ENCODE assay signal across 26 cellular contexts in genomic region chr15:69797051-69797595, GRCh38.
"Had no signal": no experiment of that assay in that cellular context is flagged by ENCODE, and none has a peak within 500 bp of the region (broad histone marks: within the 10 kb centered on the region; RNA-seq: fewer than 3 reads in every experiment).

No MANE protein-coding gene starts in this region.

- H3K27me3 Mint-ChIP-seq: activated CD4-positive, alpha-beta T cell treated with anti-CD3 and anti-CD28 coated beads for 36 hours had no signal

- H3K4me3 Mint-ChIP-seq: activated B cell treated with CpG ODN at 0.5 μM for 24 hours; activated CD4-positive, alpha-beta T cell treated with anti-CD3 and anti-CD28 coated beads for 36 hours; activated CD8-positive, alpha-beta T cell treated with anti-CD3 and anti-CD28 coated beads, Interleukin-2, amount 10 ng/mL, durations not matched to agents 7 days and 5 days; activated naive CD4-positive, alpha-beta T cell treated with anti-CD3 and anti-CD28 coated beads, Interleukin-2, amount 10 ng/mL, durations not matched to agents 7 days and 5 days; naive thymus-derived CD4-positive, alpha-beta T cell; stimulated activated naive CD8-positive, alpha-beta T cell treated with anti-CD3 and anti-CD28 coated beads, Interleukin-15, Interleukin-2, amounts not matched to agents 100 ng/mL and 50 ng/mL, for 24 hours; T-helper 2 cell treated with Interferon-gamma antibody and Interleukin-4, amounts not matched to agents 5 μg/mL and 100 μg/mL, for 36 hours had no signal

- H3K27ac Mint-ChIP-seq: activated B cell treated with CpG ODN at 0.5 μM for 24 hours; activated CD4-positive, alpha-beta T cell treated with anti-CD3 and anti-CD28 coated beads for 36 hours; activated CD8-positive, alpha-beta T cell treated with anti-CD3 and anti-CD28 coated beads, Interleukin-2, amount 10 ng/mL, durations not matched to agents 7 days and 5 days; activated naive CD4-positive, alpha-beta T cell treated with anti-CD3 and anti-CD28 coated beads, Interleukin-2, amount 10 ng/mL, durations not matched to agents 7 days and 5 days; T-helper 2 cell treated with Interferon-gamma antibody and Interleukin-4, amounts not matched to agents 5 μg/mL and 100 μg/mL, for 36 hours had no signal

- H3K4me3 ChIP-seq: colonic mucosa, dorsolateral prefrontal cortex, thoracic aorta, upper lobe of left lung, vagina had no signal

- H3K36me3 Mint-ChIP-seq: activated naive CD4-positive, alpha-beta T cell treated with anti-CD3 and anti-CD28 coated beads, Interleukin-2, amount 10 ng/mL, durations not matched to agents 7 days and 5 days had no signal

- H3K9me3 ChIP-seq: colonic mucosa, thoracic aorta, upper lobe of left lung, vagina had no signal

- H3K27me3 ChIP-seq: colonic mucosa, dorsolateral prefrontal cortex, upper lobe of left lung, vagina had no signal

- ATAC-seq: activated CD4-positive, alpha-beta T cell treated with anti-CD3 and anti-CD28 coated beads for 36 hours; activated CD8-positive, alpha-beta T cell treated with anti-CD3 and anti-CD28 coated beads, Interleukin-2, amount 10 ng/mL, durations not matched to agents 7 days and 5 days; esophagus mucosa; left colon; naive thymus-derived CD4-positive, alpha-beta T cell; right cardiac atrium had no signal

- H3K4me1 ChIP-seq: colonic mucosa had no signal

- H3K36me3 ChIP-seq: colonic mucosa, thoracic aorta, upper lobe of left lung, vagina had no signal

- H3K27ac ChIP-seq: colonic mucosa, dorsolateral prefrontal cortex, vagina had no signal

- DNase-seq: activated B cell treated with CpG ODN at 0.5 μM for 24 hours; activated CD4-positive, alpha-beta T cell treated with anti-CD3 and anti-CD28 coated beads for 36 hours; activated CD8-positive, alpha-beta T cell treated with anti-CD3 and anti-CD28 coated beads, Interleukin-2, amount 10 ng/mL, durations not matched to agents 7 days and 5 days; activated effector memory CD4-positive, alpha-beta T cell treated with anti-CD3 and anti-CD28 coated beads, Interleukin-2, amount 50 U/mL, for 16 hours; activated naive CD4-positive, alpha-beta T cell treated with anti-CD3 and anti-CD28 coated beads, Interleukin-2, amount 10 ng/mL, durations not matched to agents 7 days and 5 days; amniotic stem cell; cerebellar nuclear complex; colonic mucosa; dorsolateral prefrontal cortex; effector memory CD4-positive, alpha-beta T cell; foreskin fibroblast; head of caudate nucleus; hippocampal formation; kidney; left colon; midbrain; naive thymus-derived CD4-positive, alpha-beta T cell; nucleus accumbens; right cardiac atrium; stimulated activated CD4-positive, alpha-beta T cell treated with anti-CD3 and anti-CD28 coated beads, Interleukin-2, amount 100 ng/mL, for 48 hours; upper lobe of left lung had no signal

- H3K4me1 Mint-ChIP-seq: activated B cell treated with CpG ODN at 0.5 μM for 24 hours; activated naive CD4-positive, alpha-beta T cell treated with anti-CD3 and anti-CD28 coated beads, Interleukin-2, amount 10 ng/mL, durations not matched to agents 7 days and 5 days had no signal

- H3K9me3 Mint-ChIP-seq: activated B cell treated with CpG ODN at 0.5 μM for 24 hours; activated naive CD4-positive, alpha-beta T cell treated with anti-CD3 and anti-CD28 coated beads, Interleukin-2, amount 10 ng/mL, durations not matched to agents 7 days and 5 days; stimulated activated naive CD8-positive, alpha-beta T cell treated with anti-CD3 and anti-CD28 coated beads, Interleukin-15, Interleukin-2, amounts not matched to agents 100 ng/mL and 50 ng/mL, for 24 hours; T-helper 2 cell treated with Interferon-gamma antibody and Interleukin-4, amounts not matched to agents 5 μg/mL and 100 μg/mL, for 36 hours had no signal
